Comparison of ENCODE assay signal across 9 cellular contexts in genomic region chr7:128937271-128937646, GRCh38. TPM values are rescaled to one million over a fixed set of nuclear protein-coding genes. Genes with fewer than 3 reads are reported as not detected.
DNase-seq lines count a peak whose midpoint lies in the region; ATAC-seq and TF ChIP-seq lines count a peak whose summit lies in the region.
"Had no signal": no experiment of that assay in that cellular context is flagged by ENCODE, and none has a peak within 500 bp of the region (broad histone marks: within the 10 kb centered on the region; RNA-seq: fewer than 3 reads in every experiment).

No MANE protein-coding gene starts in this region.

- 62% methylated on average over 17 of the region's 17 CpGs for WGBS in esophagus muscularis mucosa
- 66 to 73% methylated on average over 17 of the region's 17 CpGs for WGBS in sigmoid colon, 2 donors

- peak overlapping the region; percentile 76 for H3K4me2 ChIP-seq in OCI-LY1 (ENCODE audit: low read length)

- H3K27ac ChIP-seq in OCI-LY1 (ENCODE audit: low read depth, low read length, poor library complexity, severe bottlenecking) (no peak overlapping the region), esophagus muscularis mucosa (replicated peaks in 1 of 4) (peak overlapping the region in 1 of 4 donors; percentile 50), sigmoid colon (peak overlapping the region in 1 of 4 donors; percentile 56)
- H3K27ac ChIP-seq: SJSA1 had no signal

- no peaks in the 10 kb centered on the region for H4K20me1 ChIP-seq in OCI-LY1 (ENCODE audit: insufficient read depth, low read length)

- H3K79me2 ChIP-seq in OCI-LY1 (ENCODE audit: insufficient read depth, low read length), result no peaks in the 10 kb centered on the region

- intact Hi-C loops in esophagus muscularis mucosa (cut with DNase I), result no loop called here
- intact Hi-C loops in sigmoid colon (cut with DNase I), result no loop called here

- H3K4me1 ChIP-seq in OCI-LY1 (ENCODE audit: insufficient read depth, low read length, severe bottlenecking), result peaks cover 50% of the 10 kb centered on the region
- H3K4me1 ChIP-seq in esophagus muscularis mucosa, result peaks cover 11 to 26% (median 20%) of the 10 kb centered on the region in 4 donors
- peaks cover 0 to 19% (median 18%) of the 10 kb centered on the region in 4 donors for H3K4me1 ChIP-seq in sigmoid colon

- H3K9ac ChIP-seq in OCI-LY1 (ENCODE audit: low read length), result peak overlapping the region; percentile 55; the same call in 1 of the 2 replicates

- H2AFZ ChIP-seq in OCI-LY1 (ENCODE audit: low read length), result no peak overlapping the region

- H3K9me3 ChIP-seq in OCI-LY1 (ENCODE audit: low read length), result no peaks in the 10 kb centered on the region
- H3K9me3 ChIP-seq in esophagus muscularis mucosa, result no peaks in the 10 kb centered on the region
- no peaks in the 10 kb centered on the region for H3K9me3 ChIP-seq in sigmoid colon

- ATAC-seq in GM18502 (IDR thresholded peaks at IDR 0.05; ENCODE audit: poor library complexity, unreplicated experiment), result peak; percentile 0
- ATAC-seq in GM21529 (IDR thresholded peaks at IDR 0.05; ENCODE audit: unreplicated experiment), result no peak
- ATAC-seq in left lobe of liver, result no peak

- 0 out of 2 replicates have a peak, but pooled peaks cover 10% of the 10 kb centered on the region for H3K27me3 ChIP-seq in OCI-LY1 (ENCODE audit: insufficient read depth, low read length)
- peaks cover 0 to 95% (median 13%) of the 10 kb centered on the region in 4 donors for H3K27me3 ChIP-seq in esophagus muscularis mucosa
- H3K27me3 ChIP-seq in sigmoid colon, result peaks cover 14 to 78% (median 31%) of the 10 kb centered on the region in 3 donors

- no peak for TF ChIP-seq POLR2A in esophagus muscularis mucosa (IDR thresholded peaks at IDR 0.05; ENCODE audit: low read depth)
- no peak for TF ChIP-seq POLR2A in sigmoid colon (IDR thresholded peaks at IDR 0.05)

- DNase-seq in esophagus muscularis mucosa (ENCODE audit: extremely low spot score) (no peak), sigmoid colon (peak; percentile 40), left lobe of liver (ENCODE audit: low spot score) (no peak), NCI-H510A treated with DMSO at 0.1 percent for 48 hours (lab: John Stamatoyannopoulos, UW) (no peak), A172 (ENCODE audit: low spot score) (no peak)

- TF ChIP-seq CTCF in OCI-LY1 (IDR thresholded peaks at IDR 0.05; ENCODE audit: low read length), result no peak
- no peak for TF ChIP-seq CTCF in esophagus muscularis mucosa (IDR thresholded peaks at IDR 0.05)
- no peak for TF ChIP-seq CTCF in sigmoid colon (IDR thresholded peaks at IDR 0.05)

- H3K4me3 ChIP-seq in OCI-LY1 (ENCODE audit: low read depth, low read length, poor library complexity, severe bottlenecking) (peak overlapping the region; percentile 66), esophagus muscularis mucosa (peak overlapping the region; percentile 57 to 68 (median 60)), sigmoid colon (peak overlapping the region in 2 of 4 donors; percentile 55 to 59)

- no peaks in the 10 kb centered on the region for H3F3A ChIP-seq in OCI-LY1 (ENCODE audit: insufficient read depth, low read length)

- H3K9me2 ChIP-seq in OCI-LY1 (ENCODE audit: low read depth, low read length), result no peaks in the 10 kb centered on the region

- no peaks in the 10 kb centered on the region for H3K36me3 ChIP-seq in OCI-LY1 (ENCODE audit: insufficient read depth, low read length)
- H3K36me3 ChIP-seq in esophagus muscularis mucosa, result no peaks in the 10 kb centered on the region
- no peaks in the 10 kb centered on the region for H3K36me3 ChIP-seq in sigmoid colon
- H3K36me3 ChIP-seq: SJSA1 had no signal

- no peak for TF ChIP-seq EP300 in esophagus muscularis mucosa (IDR thresholded peaks at IDR 0.05)
- TF ChIP-seq EP300 in sigmoid colon (IDR thresholded peaks at IDR 0.05), result no peak

RNA-seq across cellular contexts. Expression of gene IRF5, which starts 0.5 kb away (rescaled TPM):
- 10 to 100 TPM in 1 of 4 donors, 1 to 10 TPM in 3; 7.6 to 14.5 (median 8.6) TPM for total RNA-seq in esophagus muscularis mucosa
- total RNA-seq in sigmoid colon, result 10 to 100 TPM in 1 of 4 donors, 1 to 10 TPM in 3; 6.0 to 15.3 (median 8.1) TPM
- 10 to 100 TPM in 1 of 3 donors, 1 to 10 TPM in 2; 4.6 to 11.3 (median 4.8) TPM for polyA plus RNA-seq in sigmoid colon
- 5.0 TPM for total RNA-seq in left lobe of liver
- total RNA-seq in A172 (2014; rRNA removed; shearing (Covaris generic)), result 17.4 and 20.8 TPM in 2 replicates

RNA-seq across cellular contexts. Expression of gene KCP, which starts 26.8 kb away (rescaled TPM):
- total RNA-seq in esophagus muscularis mucosa, result under 1 TPM in 3 of 4 donors, not detected in 1; 0.13 to 0.66 (median 0.29) TPM
- under 1 TPM in 3 of 4 donors, not detected in 1; 0.14 to 0.36 (median 0.28) TPM for total RNA-seq in sigmoid colon
- polyA plus RNA-seq in sigmoid colon, result under 1 TPM in 1 of 3 donors, not detected in 2; 0.42 TPM
- 0.15 TPM for total RNA-seq in left lobe of liver
- 0.21 and 0.26 TPM in 2 replicates for total RNA-seq in A172 (2014; rRNA removed; shearing (Covaris generic))
- total RNA-seq: SJSA1 had no signal
